9 cellular contexts compared by ENCODE assay signal in the genomic region with DNA sequence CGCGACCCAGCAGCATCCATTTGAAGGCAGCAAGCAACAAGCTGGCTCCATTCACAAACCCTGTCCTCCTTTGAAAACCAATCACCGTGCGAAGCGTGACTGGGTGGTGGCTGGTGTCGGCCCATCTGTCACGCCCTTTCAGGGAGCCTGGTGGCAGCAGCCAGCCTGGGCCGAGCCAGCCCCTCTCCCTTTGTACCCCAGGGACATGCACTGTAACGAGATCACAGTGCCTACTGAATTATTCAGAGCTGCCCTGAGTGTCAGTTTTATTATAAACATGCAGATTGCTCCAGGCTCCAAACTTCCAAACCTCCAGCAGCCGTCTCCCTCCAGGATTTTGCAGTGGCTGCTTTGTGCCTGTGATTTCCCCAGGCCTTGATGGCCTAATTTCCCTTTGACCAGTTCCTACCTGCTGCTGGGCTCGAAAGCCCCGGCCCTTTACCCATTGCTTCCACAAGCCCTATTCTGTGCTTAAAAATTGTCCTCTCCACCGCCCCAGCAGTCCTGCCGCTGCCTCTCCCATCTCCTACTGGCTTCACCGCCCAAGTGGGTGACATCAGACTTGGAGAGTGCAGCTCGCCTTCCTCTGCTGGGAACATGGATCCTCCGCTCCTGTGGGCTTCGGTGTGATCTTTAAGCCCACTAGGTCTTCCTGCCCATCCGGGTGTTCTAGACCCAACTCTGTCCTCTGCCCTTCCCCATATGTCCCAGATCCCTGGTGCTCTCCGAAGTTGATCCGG. TPM values are rescaled to one million over a fixed set of nuclear protein-coding genes. Genes with fewer than 3 reads are reported as not detected.
DNase-seq lines count a peak whose midpoint lies in the region; TF ChIP-seq lines count a peak whose summit lies in the region.
"Had no signal": no experiment of that assay in that cellular context is flagged by ENCODE, and none has a peak within 500 bp of the region (broad histone marks: within the 10 kb centered on the region; RNA-seq: fewer than 3 reads in every experiment).

No MANE protein-coding gene starts in this region.

- H2AFZ ChIP-seq in neural cell (ENCODE audit: low read depth, low read length), result no peak overlapping the region

- POLR2A ChIA-PET in AG04450 (lab: Yijun Ruan, JAX), result interaction anchor here (0.8 to 1.7 kb wide), 2 partner anchors 21 to 23 kb away, joined by 3 to 6 read pairs; no protein-coding TSS in a partner anchor

- no peak for TF ChIP-seq EP300 in neural cell (conservative IDR thresholded peaks at IDR 0.05; ENCODE audit: poor library complexity, severe bottlenecking)

- H3K36me3 ChIP-seq in esophagus (ENCODE audit: control insufficient read depth in 2 of 2, insufficient read depth in 2 of 2, low read length in 1 of 2) (no peaks in the 10 kb centered on the region), neural cell (ENCODE audit: insufficient read depth, low read length) (no peaks in the 10 kb centered on the region)

- peak overlapping the region; percentile 39 for H3K27ac ChIP-seq in AG04450 (ENCODE audit: low read depth, low read length)
- H3K27ac ChIP-seq in esophagus (ENCODE audit: low read depth in 2 of 2, low read length in 1 of 2), result peak overlapping the region; percentile 66 to 68
- peak overlapping the region; percentile 30 for H3K27ac ChIP-seq in neural cell (ENCODE audit: low read length)

- no peak for TF ChIP-seq RAD21 in neural cell (conservative IDR thresholded peaks at IDR 0.05)

- H3K9me2 ChIP-seq in neural cell (ENCODE audit: insufficient read depth, low read length), result no peaks in the 10 kb centered on the region

- CTCF ChIA-PET in AG04450 (lab: Charles Lee), result interaction anchor here (1.2 to 1.4 kb wide), 2 partner anchors 19 to 37 kb away, joined by 3 to 4 read pairs; no protein-coding TSS in a partner anchor

- H3K27me3 ChIP-seq in AG04450 (ENCODE audit: control insufficient read depth, insufficient read depth, low read length) (no peaks in the 10 kb centered on the region), esophagus (ENCODE audit: control insufficient read depth in 1 of 2, insufficient read depth in 2 of 2, low read length in 2 of 2) (no peaks in the 10 kb centered on the region), neural cell (ENCODE audit: insufficient read depth, low read depth, low read length) (peaks cover 11% of the 10 kb centered on the region)

- H3K4me3 ChIP-seq in AG04450 (ENCODE audit: low read depth, low read length) (no peak overlapping the region), esophagus (ENCODE audit: low read depth in 1 of 2, low read length in 2 of 2) (no peak overlapping the region), neural cell (ENCODE audit: low read length) (peak overlapping the region; percentile 45)

- WGBS in esophagus, 2 donors, result 65 to 72% methylated on average over 21 of the region's 21 CpGs

- H3K4me1 ChIP-seq in esophagus (ENCODE audit: control insufficient read depth in 2 of 2, insufficient read depth in 2 of 2, low read length in 1 of 2), result peaks cover 0 to 4% of the 10 kb centered on the region in 2 donors

- TF ChIP-seq CTCF in AG04450 (IDR thresholded peaks at IDR 0.05; ENCODE audit: low read depth, low read length), result no peak
- no peak for TF ChIP-seq CTCF in neural cell (IDR thresholded peaks at IDR 0.05; ENCODE audit: poor library complexity, severe bottlenecking)

- no peak for DNase-seq in AG04450 (ENCODE audit: low read depth, low spot score)
- peak; percentile 92 for DNase-seq in NCI-H2107 treated with DMSO at 0.1 percent for 48 hours (lab: John Stamatoyannopoulos, UW; ENCODE audit: unreplicated experiment)
- DNase-seq in activated effector memory CD4-positive, alpha-beta T cell treated with anti-CD3 and anti-CD28 coated beads, Interleukin-2, amount 50 U/mL, for 16 hours, result no peak
- DNase-seq in activated gamma-delta T cell (lab: John Stamatoyannopoulos, UW), result no peak
- no peak for DNase-seq in NCI-H1417 treated with DMSO at 0.1 percent for 48 hours (lab: John Stamatoyannopoulos, UW)
- no peak for DNase-seq in NCI-H748 (lab: John Stamatoyannopoulos, UW; ENCODE audit: unreplicated experiment)
- DNase-seq: NCI-H2029 had no signal

- no peak overlapping the region for H3K4me2 ChIP-seq in neural cell (ENCODE audit: low read length)

- no peaks in the 10 kb centered on the region for H4K20me1 ChIP-seq in neural cell (ENCODE audit: insufficient read depth)

- H3K79me2 ChIP-seq in neural cell (replicated peaks; ENCODE audit: insufficient read depth, low read length), result no peaks in the 10 kb centered on the region

- no peaks in the 10 kb centered on the region for H3F3A ChIP-seq in neural cell (ENCODE audit: insufficient read depth, low read length, poor library complexity, severe bottlenecking)

- H3K9ac ChIP-seq in neural cell (ENCODE audit: low read length), result no peak overlapping the region

- no peaks in the 10 kb centered on the region; the same call in 1 of the 2 replicates for H3K9me3 ChIP-seq in AG04450 (ENCODE audit: control insufficient read depth, insufficient read depth, low read length)
- H3K9me3 ChIP-seq in esophagus (ENCODE audit: control insufficient read depth in 2 of 2, insufficient read depth in 1 of 2, low read depth in 1 of 2, low read length in 1 of 2), result no peaks in the 10 kb centered on the region
- H3K9me3 ChIP-seq in neural cell (ENCODE audit: low read length), result no peaks in the 10 kb centered on the region

TF ChIP-seq in neural cell, 6 proteins besides CTCF, POLR2A, EP300 and RAD21:
- TF ChIP-seq POLR2AphosphoS5 (IDR thresholded peaks at IDR 0.05) (no peak), EZH2 (IDR thresholded peaks at IDR 0.05; ENCODE audit: borderline replicate concordance, insufficient read depth, low read length, poor library complexity, severe bottlenecking) (no peak), MXI1 (conservative IDR thresholded peaks at IDR 0.05; ENCODE audit: poor library complexity, severe bottlenecking) (no peak), SMC3 (conservative IDR thresholded peaks at IDR 0.05; ENCODE audit: poor library complexity) (no peak), TAF1 (IDR thresholded peaks at IDR 0.05; ENCODE audit: low read depth) (no peak)
- TF ChIP-seq, protein P1, sequence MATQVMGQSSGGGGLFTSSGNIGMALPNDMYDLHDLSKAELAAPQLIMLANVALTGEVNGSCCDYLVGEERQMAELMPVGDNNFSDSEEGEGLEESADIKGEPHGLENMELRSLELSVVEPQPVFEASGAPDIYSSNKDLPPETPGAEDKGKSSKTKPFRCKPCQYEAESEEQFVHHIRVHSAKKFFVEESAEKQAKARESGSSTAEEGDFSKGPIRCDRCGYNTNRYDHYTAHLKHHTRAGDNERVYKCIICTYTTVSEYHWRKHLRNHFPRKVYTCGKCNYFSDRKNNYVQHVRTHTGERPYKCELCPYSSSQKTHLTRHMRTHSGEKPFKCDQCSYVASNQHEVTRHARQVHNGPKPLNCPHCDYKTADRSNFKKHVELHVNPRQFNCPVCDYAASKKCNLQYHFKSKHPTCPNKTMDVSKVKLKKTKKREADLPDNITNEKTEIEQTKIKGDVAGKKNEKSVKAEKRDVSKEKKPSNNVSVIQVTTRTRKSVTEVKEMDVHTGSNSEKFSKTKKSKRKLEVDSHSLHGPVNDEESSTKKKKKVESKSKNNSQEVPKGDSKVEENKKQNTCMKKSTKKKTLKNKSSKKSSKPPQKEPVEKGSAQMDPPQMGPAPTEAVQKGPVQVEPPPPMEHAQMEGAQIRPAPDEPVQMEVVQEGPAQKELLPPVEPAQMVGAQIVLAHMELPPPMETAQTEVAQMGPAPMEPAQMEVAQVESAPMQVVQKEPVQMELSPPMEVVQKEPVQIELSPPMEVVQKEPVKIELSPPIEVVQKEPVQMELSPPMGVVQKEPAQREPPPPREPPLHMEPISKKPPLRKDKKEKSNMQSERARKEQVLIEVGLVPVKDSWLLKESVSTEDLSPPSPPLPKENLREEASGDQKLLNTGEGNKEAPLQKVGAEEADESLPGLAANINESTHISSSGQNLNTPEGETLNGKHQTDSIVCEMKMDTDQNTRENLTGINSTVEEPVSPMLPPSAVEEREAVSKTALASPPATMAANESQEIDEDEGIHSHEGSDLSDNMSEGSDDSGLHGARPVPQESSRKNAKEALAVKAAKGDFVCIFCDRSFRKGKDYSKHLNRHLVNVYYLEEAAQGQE (IDR thresholded peaks at IDR 0.05; ENCODE audit: borderline replicate concordance), result no peak

RNA-seq across cellular contexts. Expression of a gene that starts 22.5 kb away (rescaled TPM):
- polyA plus RNA-seq in AG04450 (2011; rRNA removed) (292 and 305 TPM in 2 replicates), esophagus (10 to 100 TPM; 22.4 to 34.7 TPM), neural cell (22.7 and 23.6 TPM in 2 replicates)
- 367 and 414 TPM in 2 replicates for polyA minus RNA-seq in AG04450 (2011; rRNA and poly(A)+ RNA removed)
- polyA minus RNA-seq in neural cell, result 26.3 and 27.7 TPM in 2 replicates

RNA-seq across cellular contexts. Expression of a gene that starts 50.5 kb away (rescaled TPM):
- polyA plus RNA-seq in AG04450 (2011; rRNA removed), result 3.5 and 4.7 TPM in 2 replicates
- polyA minus RNA-seq in AG04450 (2011; rRNA and poly(A)+ RNA removed), result 2.7 and 4.4 TPM in 2 replicates
- polyA plus RNA-seq in esophagus, result 1 to 10 TPM; 2.1 to 4.4 TPM
- 2.7 and 4.9 TPM in 2 replicates for polyA plus RNA-seq in neural cell
- 0.97 and 1.6 TPM in 2 replicates for polyA minus RNA-seq in neural cell
